ENCODE assay signal across 8 cellular contexts in genomic region chr3:14124223-14124614, GRCh38. TPM values are rescaled to one million over a fixed set of nuclear protein-coding genes. Genes with fewer than 3 reads are reported as not detected.
A peak's percentile ranks its signal among the peaks of the same experiment; 100 is the strongest.
DNase-seq lines count a peak whose midpoint lies in the region; ATAC-seq and TF ChIP-seq lines count a peak whose summit lies in the region.

No MANE protein-coding gene starts in this region.

- peak overlapping the region; percentile 87 to 96 (median 92) for H3K27ac Mint-ChIP-seq in naive thymus-derived CD4-positive, alpha-beta T cell

- POLR2A ChIA-PET in naive thymus-derived CD4-positive, alpha-beta T cell (lab: Charles Lee) = interaction anchor here (1.0 to 7.2 kb wide), 13 partner anchors 14 to 644 kb away, joined by 3 to 96 read pairs (median 5); partner anchors contain the start of genes CCDC174, HDAC11, LSM3 and SLC6A6

- H3K4me1 ChIP-seq in esophagus squamous epithelium = peaks cover 26 to 73% (median 36%) of the 10 kb centered on the region in 3 donors
- H3K4me1 ChIP-seq in naive thymus-derived CD4-positive, alpha-beta T cell (ENCODE audit: control insufficient read depth in 2 of 2, insufficient read depth in 2 of 2, low read length in 2 of 2) = peaks cover 28 to 30% of the 10 kb centered on the region in 2 donors

- H3K9me3 ChIP-seq in esophagus squamous epithelium = no peaks in the 10 kb centered on the region
- no peaks in the 10 kb centered on the region for H3K9me3 ChIP-seq in naive thymus-derived CD4-positive, alpha-beta T cell (ENCODE audit: control insufficient read depth in 2 of 3, low read length in 3 of 3)

- intact Hi-C loops in esophagus squamous epithelium (cut with DNase I) = no loop called here
- intact Hi-C loops in naive thymus-derived CD4-positive, alpha-beta T cell (cut with micrococcal nuclease) = loop anchor here (1.0 to 10.0 kb wide), 16 partner anchors 20 to 1477 kb away; partner anchors contain the start of genes LSM3 (in 2 of the 2), SLC6A6 (in 2 of the 2), XPC (in 2 of the 2) and BTD (in 1 of the 2)

- DNase-seq in 8988T (peak; percentile 59), NCI-H774 (lab: John Stamatoyannopoulos, UW) (peak; percentile 42), activated T-cell treated with anti-CD3 and anti-CD28 coated beads for 48 hours (ENCODE audit: low read depth) (peak; percentile 48), esophagus squamous epithelium (lab: John Stamatoyannopoulos, UW) (no peak), substantia nigra (lab: John Stamatoyannopoulos, UW) (peak in 43 of 49 donors; percentile 25 to 86 (median 67))
- peak in 3 of 9 donors; percentile 38 to 65 (median 46) for DNase-seq in naive thymus-derived CD4-positive, alpha-beta T cell

- H3K9me3 Mint-ChIP-seq in naive thymus-derived CD4-positive, alpha-beta T cell = no peaks in the 10 kb centered on the region

- no peak for TF ChIP-seq POLR2A in esophagus squamous epithelium (IDR thresholded peaks at IDR 0.05)

- peaks cover 15 to 39% (median 22%) of the 10 kb centered on the region in 5 donors for H3K36me3 Mint-ChIP-seq in naive thymus-derived CD4-positive, alpha-beta T cell

- H3K27me3 Mint-ChIP-seq in naive thymus-derived CD4-positive, alpha-beta T cell = no peaks in the 10 kb centered on the region

- ATAC-seq in GM18519 (IDR thresholded peaks at IDR 0.05; ENCODE audit: low FRiP score, unreplicated experiment) = peak; percentile 34
- peak; percentile 41 for ATAC-seq in HG03039 (IDR thresholded peaks at IDR 0.05; ENCODE audit: unreplicated experiment)
- ATAC-seq in naive thymus-derived CD4-positive, alpha-beta T cell = peak; percentile 17

- H3K27me3 ChIP-seq in esophagus squamous epithelium = no peaks in the 10 kb centered on the region
- no peaks in the 10 kb centered on the region for H3K27me3 ChIP-seq in naive thymus-derived CD4-positive, alpha-beta T cell (ENCODE audit: control insufficient read depth in 2 of 2, insufficient read depth in 2 of 2, low read length in 2 of 2)

- CTCF ChIA-PET in naive thymus-derived CD4-positive, alpha-beta T cell (lab: Charles Lee) = interaction anchor here (1.0 to 2.5 kb wide), 4 partner anchors 18 to 80 kb away, joined by 4 to 12 read pairs (median 5); partner anchors contain the start of gene LSM3

- peaks cover 0 to 41% (median 7%) of the 10 kb centered on the region in 3 donors for H3K36me3 ChIP-seq in esophagus squamous epithelium
- H3K36me3 ChIP-seq in naive thymus-derived CD4-positive, alpha-beta T cell (ENCODE audit: control insufficient read depth in 2 of 3, insufficient read depth in 3 of 3, low read length in 3 of 3) = peaks cover 0 to 34% (median 0%) of the 10 kb centered on the region in 3 experiments

- H3K4me3 Mint-ChIP-seq in naive thymus-derived CD4-positive, alpha-beta T cell = peak overlapping the region; percentile 93 to 98 (median 95)

- H3K4me1 Mint-ChIP-seq in naive thymus-derived CD4-positive, alpha-beta T cell = peaks cover 41 to 70% (median 62%) of the 10 kb centered on the region in 7 donors

- 0% methylated on average over 10 to 16 of the region's 37 CpGs for WGBS in esophagus squamous epithelium, 2 donors

- H3K4me3 ChIP-seq in esophagus squamous epithelium = peak overlapping the region; percentile 77 to 89 (median 87)
- peak overlapping the region; percentile 100 for H3K4me3 ChIP-seq in naive thymus-derived CD4-positive, alpha-beta T cell (ENCODE audit: low read length)

- H3K27ac ChIP-seq in esophagus squamous epithelium = peak overlapping the region; percentile 94 to 99 (median 97)
- peak overlapping the region; percentile 89 for H3K27ac ChIP-seq in naive thymus-derived CD4-positive, alpha-beta T cell (ENCODE audit: low read depth, low read length)
- peak overlapping the region; percentile 87 for H3K27ac ChIP-seq in substantia nigra (ENCODE audit: low read depth, low read length, poor library complexity, severe bottlenecking)

- no peak for TF ChIP-seq CTCF in esophagus squamous epithelium (IDR thresholded peaks at IDR 0.05)

RNA-seq across cellular contexts. Expression of gene CHCHD4, which starts 0.5 kb away (rescaled TPM):
- 10 to 100 TPM in 3 of 4 donors, 1 to 10 TPM in 1; 4.2 to 17.8 (median 16.3) TPM for total RNA-seq in esophagus squamous epithelium
- total RNA-seq in naive thymus-derived CD4-positive, alpha-beta T cell = 10 to 100 TPM in 1 of 5 experiments, 1 to 10 TPM in 4; 3.3 to 14.1 (median 8.4) TPM
- polyA plus RNA-seq in naive thymus-derived CD4-positive, alpha-beta T cell = 10 to 100 TPM in 1 of 2 donors, 1 to 10 TPM in 1; 9.8 to 12.6 TPM

RNA-seq across cellular contexts. Expression of gene TMEM43, which starts 0.6 kb away (rescaled TPM):
- total RNA-seq in esophagus squamous epithelium = 100 to 1,000 TPM in 1 of 4 donors, 10 to 100 TPM in 3; 64.0 to 140 (median 76.3) TPM
- total RNA-seq in naive thymus-derived CD4-positive, alpha-beta T cell = 10 to 100 TPM; 30.1 to 54.8 (median 46.5) TPM
- 10 to 100 TPM; 55.6 to 55.8 TPM for polyA plus RNA-seq in naive thymus-derived CD4-positive, alpha-beta T cell

RNA-seq across cellular contexts. Expression of gene XPC, which starts 54.2 kb away (rescaled TPM):
- 10 to 100 TPM; 14.4 to 47.9 (median 30.0) TPM for total RNA-seq in esophagus squamous epithelium
- total RNA-seq in naive thymus-derived CD4-positive, alpha-beta T cell = 10 to 100 TPM; 56.3 to 94.8 (median 78.1) TPM
- 10 to 100 TPM; 50.0 to 54.2 TPM for polyA plus RNA-seq in naive thymus-derived CD4-positive, alpha-beta T cell

RNA-seq across cellular contexts. Expression of gene LSM3, which starts 54.4 kb away (rescaled TPM):
- total RNA-seq in esophagus squamous epithelium = 10 to 100 TPM in 3 of 4 donors, 1 to 10 TPM in 1; 6.3 to 21.5 (median 13.7) TPM
- 10 to 100 TPM in 1 of 5 experiments, 1 to 10 TPM in 4; 6.0 to 14.1 (median 8.0) TPM for total RNA-seq in naive thymus-derived CD4-positive, alpha-beta T cell
- polyA plus RNA-seq in naive thymus-derived CD4-positive, alpha-beta T cell = 10 to 100 TPM; 10.5 to 26.2 TPM
